Comparison of ENCODE assay signal across 8 cellular contexts in genomic region chr19:39832341-39833083, GRCh38. TPM values are rescaled to one million over a fixed set of nuclear protein-coding genes. Genes with fewer than 3 reads are reported as not detected.
DNase-seq lines count a peak whose midpoint lies in the region; ATAC-seq and TF ChIP-seq lines count a peak whose summit lies in the region.

No MANE protein-coding gene starts in this region.

- peak overlapping the region; percentile 81 to 86 (median 81) for H3K4me3 Mint-ChIP-seq in immature natural killer cell

- H3K27me3 ChIP-seq in adipocyte (replicated peaks; ENCODE audit: control insufficient read depth, insufficient read depth, low read length), result no peaks in the 10 kb centered on the region
- H3K27me3 ChIP-seq in stomach, result no peaks in the 10 kb centered on the region

- peaks cover 58 to 63% of the 10 kb centered on the region in 2 donors for H3K4me1 Mint-ChIP-seq in immature natural killer cell

- no peak for TF ChIP-seq EP300 in stomach (IDR thresholded peaks at IDR 0.05)

- peaks cover 5 to 13% (median 10%) of the 10 kb centered on the region in 3 donors for H3K27me3 Mint-ChIP-seq in immature natural killer cell (ENCODE audit: low read depth in 3 of 3)

- peak; percentile 35 for DNase-seq in Jurkat, Clone E6-1 (ENCODE audit: low read depth, low spot score)
- DNase-seq in adipocyte (ENCODE audit: low read depth) (peak; percentile 9), immature natural killer cell (no peak), stomach (no peak), dermis blood vessel endothelial cell (no peak)

- no peaks in the 10 kb centered on the region for H3K9me3 Mint-ChIP-seq in immature natural killer cell

- intact Hi-C loops in stomach (cut with DNase I; ENCODE audit: low total_unique reads), result no loop called here

- H3K27ac Mint-ChIP-seq in immature natural killer cell, result peak overlapping the region; percentile 81 to 94 (median 90)

- TF ChIP-seq POLR2A in stomach (IDR thresholded peaks at IDR 0.05) (no peak), GM18505 (IDR thresholded peaks at IDR 0.05; ENCODE audit: borderline replicate concordance, extremely low read depth, insufficient read depth, insufficient read length) (no peak)

- H3K36me3 ChIP-seq in adipocyte (ENCODE audit: control insufficient read depth, insufficient read depth, low read length, severe bottlenecking), result peaks cover 64% of the 10 kb centered on the region
- peaks cover 50 to 75% (median 74%) of the 10 kb centered on the region in 4 donors for H3K36me3 ChIP-seq in stomach

- ATAC-seq in GM21786 (IDR thresholded peaks at IDR 0.05; ENCODE audit: unreplicated experiment) (no peak), HG03460 (IDR thresholded peaks at IDR 0.05; ENCODE audit: unreplicated experiment) (no peak), GM18505 (IDR thresholded peaks at IDR 0.05; ENCODE audit: unreplicated experiment) (no peak)

- peak overlapping the region; percentile 79 for H3K4me3 ChIP-seq in Jurkat, Clone E6-1 (ENCODE audit: low read length)
- H3K4me3 ChIP-seq in adipocyte (ENCODE audit: low read length) (peak overlapping the region; percentile 93), stomach (peak overlapping the region; percentile 83 to 99 (median 98))

- 50 to 60% (median 56%) methylated on average over 5 of the region's 5 CpGs for WGBS in stomach, 5 donors

- H3K27ac ChIP-seq in stomach, result peak overlapping the region in 4 of 5 donors; percentile 75 to 91 (median 82)

- H3K36me3 Mint-ChIP-seq in immature natural killer cell, result peaks cover 19 to 36% (median 21%) of the 10 kb centered on the region in 3 donors

- TF ChIP-seq CTCF in stomach (IDR thresholded peaks at IDR 0.05), result no peak

- H3K9ac ChIP-seq in adipocyte (ENCODE audit: low read length), result peak overlapping the region; percentile 90

- H3K9me3 ChIP-seq in adipocyte (ENCODE audit: control insufficient read depth, low read length) (no peaks in the 10 kb centered on the region), stomach (no peaks in the 10 kb centered on the region)

- H3K4me1 ChIP-seq in adipocyte (ENCODE audit: control insufficient read depth, insufficient read depth, low read length) (peaks cover 17% of the 10 kb centered on the region), stomach (peaks cover 18 to 27% (median 26%) of the 10 kb centered on the region in 4 donors)

RNA-seq across cellular contexts. Expression of gene DYRK1B, which starts 1.4 kb away (rescaled TPM):
- polyA plus RNA-seq in Jurkat, Clone E6-1 (2012; ENCODE audit: insufficient read depth, insufficient read length), result 9.7 TPM
- 10 to 100 TPM in 2 of 3 donors, 1 to 10 TPM in 1; 6.2 to 24.8 (median 12.5) TPM for polyA plus RNA-seq in immature natural killer cell
- 10 to 100 TPM in 3 of 5 donors, 1 to 10 TPM in 2; 3.9 to 28.4 (median 10.7) TPM for total RNA-seq in stomach
- polyA plus RNA-seq in stomach, result 10 to 100 TPM in 1 of 3 donors, 1 to 10 TPM in 2; 5.7 to 13.2 (median 9.1) TPM
- total RNA-seq in dermis blood vessel endothelial cell, result 21.4 and 37.2 TPM in 2 replicates

RNA-seq across cellular contexts. Expression of gene FBL, which starts 13.7 kb away (rescaled TPM):
- 739 TPM for polyA plus RNA-seq in Jurkat, Clone E6-1 (2012; ENCODE audit: insufficient read depth, insufficient read length)
- polyA plus RNA-seq in immature natural killer cell, result 100 to 1,000 TPM; 127 to 166 (median 143) TPM
- 100 to 1,000 TPM in 4 of 5 donors, 10 to 100 TPM in 1; 59.8 to 311 (median 129) TPM for total RNA-seq in stomach
- 100 to 1,000 TPM; 229 to 331 (median 318) TPM for polyA plus RNA-seq in stomach
- 141 and 233 TPM in 2 replicates for total RNA-seq in dermis blood vessel endothelial cell

RNA-seq across cellular contexts. Expression of gene LEUTX, which starts 53.9 kb away (rescaled TPM):
- polyA plus RNA-seq in Jurkat, Clone E6-1 (2012; ENCODE audit: insufficient read depth, insufficient read length), result not detected
- polyA plus RNA-seq in immature natural killer cell, result not detected
- not detected for total RNA-seq in stomach
- not detected for polyA plus RNA-seq in stomach
- not detected in 2 replicates for total RNA-seq in dermis blood vessel endothelial cell

Comparison
In these comparisons a context has a peak if more than half of its experiments do, and no peak if none do; other contexts are left out.
1. DNase-seq: peak in Jurkat, Clone E6-1 (single experiment) and adipocyte (single experiment); none in immature natural killer cell (0 of 3), stomach (single experiment) and dermis blood vessel endothelial cell (single experiment).
2. Peak in every context shown above with its lines, with median percentiles within 50 percentile points of each other: H3K4me3 ChIP-seq.